ENCODE assay signal across 7 cellular contexts in the genomic region with DNA sequence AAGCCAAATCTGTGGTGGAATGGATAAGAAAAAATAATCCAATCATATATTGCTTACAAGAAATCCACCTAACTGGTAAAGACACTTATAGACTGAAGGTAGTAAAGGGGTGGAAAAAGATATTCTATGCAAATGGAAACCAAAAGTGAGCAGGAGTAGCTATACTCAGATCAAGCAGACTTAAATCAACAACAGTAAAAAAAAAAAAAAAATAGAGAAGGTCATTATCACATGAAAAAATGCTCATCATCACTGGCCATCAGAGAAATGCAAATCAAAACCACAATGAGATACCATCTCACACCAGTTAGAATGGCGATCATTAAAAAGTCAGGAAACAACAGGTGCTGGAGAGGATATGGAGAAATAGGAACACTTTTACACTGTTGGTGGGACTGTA. TPM values are rescaled to one million over a fixed set of nuclear protein-coding genes. Genes with fewer than 3 reads are reported as not detected.
DNase-seq lines count a peak whose midpoint lies in the region; ATAC-seq and TF ChIP-seq lines count a peak whose summit lies in the region.
"Not testable (repeated sequence)": the region's sequence is repeated elsewhere in the genome, so short reads cannot be mapped to it uniquely, and the experiment has no call there.

No MANE protein-coding gene starts in this region.

- not testable (repeated sequence) for H3K9me3 ChIP-seq in KOPT-K1 (ENCODE audit: insufficient read depth, low read length, poor library complexity, severe bottlenecking)

- TF ChIP-seq CTCF in activated CD8-positive, alpha-beta T cell treated with anti-CD3 and anti-CD28 coated beads for 36 hours (IDR thresholded peaks at IDR 0.05) = not testable (repeated sequence)

- CTCF ChIA-PET in activated CD8-positive, alpha-beta T cell treated with anti-CD3 and anti-CD28 coated beads for 36 hours (lab: Charles Lee) = interaction anchor here (1.1 to 4.2 kb wide), 11 partner anchors 11 to 176 kb away, joined by 3 to 25 read pairs (median 6); a partner anchor contains a TSS

- POLR2A ChIA-PET in activated CD8-positive, alpha-beta T cell treated with anti-CD3 and anti-CD28 coated beads for 36 hours (lab: Charles Lee) = interaction anchor here (0.7 to 3.3 kb wide), 4 partner anchors 18 to 320 kb away, joined by 3 to 21 read pairs (median 4); a partner anchor contains a TSS

- not testable (repeated sequence) for H3K27me3 Mint-ChIP-seq in activated CD8-positive, alpha-beta T cell treated with anti-CD3 and anti-CD28 coated beads for 36 hours; activated T-helper 17 cell treated with anti-CD3 and anti-CD28 coated beads, Interleukin-2, amount 50 U/mL, for 72 hours; activated naive CD8-positive, alpha-beta T cell; immature natural killer cell (ENCODE audit: low read depth in 3 of 3); stimulated activated naive CD8-positive, alpha-beta T cell treated with anti-CD3 and anti-CD28 coated beads, Interleukin-15, amount 100 ng/mL, for 72 hours

- intact Hi-C loops in activated CD8-positive, alpha-beta T cell treated with anti-CD3 and anti-CD28 coated beads for 36 hours (cut with micrococcal nuclease) = not testable (repeated sequence)

- not testable (repeated sequence) for H3K36me3 Mint-ChIP-seq in activated CD8-positive, alpha-beta T cell treated with anti-CD3 and anti-CD28 coated beads for 36 hours (ENCODE audit: low read depth); activated T-helper 17 cell treated with anti-CD3 and anti-CD28 coated beads, Interleukin-2, amount 50 U/mL, for 72 hours (ENCODE audit: low read depth); activated naive CD8-positive, alpha-beta T cell; immature natural killer cell

- peaks cover 39% of the 10 kb centered on the region for H3K4me1 Mint-ChIP-seq in activated CD8-positive, alpha-beta T cell treated with anti-CD3 and anti-CD28 coated beads for 36 hours (ENCODE audit: low read depth)
- H3K4me1 Mint-ChIP-seq in activated T-helper 17 cell treated with anti-CD3 and anti-CD28 coated beads, Interleukin-2, amount 50 U/mL, for 72 hours = peaks cover 18% of the 10 kb centered on the region
- H3K4me1 Mint-ChIP-seq in activated naive CD8-positive, alpha-beta T cell (ENCODE audit: low read depth) = peaks cover 29% of the 10 kb centered on the region
- peaks cover 26 to 37% of the 10 kb centered on the region in 2 donors for H3K4me1 Mint-ChIP-seq in immature natural killer cell
- peaks cover 50% of the 10 kb centered on the region for H3K4me1 Mint-ChIP-seq in stimulated activated naive CD8-positive, alpha-beta T cell treated with anti-CD3 and anti-CD28 coated beads, Interleukin-15, amount 100 ng/mL, for 72 hours

- peak overlapping the region; percentile 67 for H3K27ac ChIP-seq in KOPT-K1 (ENCODE audit: low read depth, low read length, poor library complexity, severe bottlenecking)

- peak overlapping the region; percentile 77 for H3K27ac Mint-ChIP-seq in activated CD8-positive, alpha-beta T cell treated with anti-CD3 and anti-CD28 coated beads for 36 hours
- peak overlapping the region; percentile 39 for H3K27ac Mint-ChIP-seq in activated T-helper 17 cell treated with anti-CD3 and anti-CD28 coated beads, Interleukin-2, amount 50 U/mL, for 72 hours
- H3K27ac Mint-ChIP-seq in activated naive CD8-positive, alpha-beta T cell = peak overlapping the region; percentile 81
- peak overlapping the region; percentile 5 to 76 (median 38) for H3K27ac Mint-ChIP-seq in immature natural killer cell
- H3K27ac Mint-ChIP-seq in stimulated activated naive CD8-positive, alpha-beta T cell treated with anti-CD3 and anti-CD28 coated beads, Interleukin-15, amount 100 ng/mL, for 72 hours = peak overlapping the region; percentile 30 to 49

- not testable (repeated sequence) for H3K36me3 ChIP-seq in KOPT-K1 (ENCODE audit: insufficient read depth, low read length)

- DNase-seq in activated CD8-positive, alpha-beta T cell treated with anti-CD3 and anti-CD28 coated beads for 36 hours; immature natural killer cell; stimulated activated naive CD8-positive, alpha-beta T cell treated with anti-CD3 and anti-CD28 coated beads, Interleukin-15, amount 100 ng/mL, for 72 hours: not testable (repeated sequence)

- not testable (repeated sequence) for H3K4me3 Mint-ChIP-seq in activated CD8-positive, alpha-beta T cell treated with anti-CD3 and anti-CD28 coated beads for 36 hours; activated naive CD8-positive, alpha-beta T cell
- peak overlapping the region; percentile 32 for H3K4me3 Mint-ChIP-seq in activated T-helper 17 cell treated with anti-CD3 and anti-CD28 coated beads, Interleukin-2, amount 50 U/mL, for 72 hours
- peak overlapping the region in 1 of 5 donors; percentile 54 for H3K4me3 Mint-ChIP-seq in immature natural killer cell
- peak overlapping the region; percentile 38 to 45 for H3K4me3 Mint-ChIP-seq in stimulated activated naive CD8-positive, alpha-beta T cell treated with anti-CD3 and anti-CD28 coated beads, Interleukin-15, amount 100 ng/mL, for 72 hours

- ATAC-seq in activated CD4-positive, CD25-positive, alpha-beta regulatory T cell treated with anti-CD3 and anti-CD28 coated beads, Interleukin-2, amount 50 U/mL, for 24 hours = peak; percentile 32 to 68
- ATAC-seq in activated CD8-positive, alpha-beta T cell treated with anti-CD3 and anti-CD28 coated beads for 36 hours = peak; percentile 37
- ATAC-seq in activated T-helper 17 cell treated with anti-CD3 and anti-CD28 coated beads, Interleukin-2, amount 50 U/mL, for 72 hours (replicated peaks) = peak; percentile 38
- not testable (repeated sequence) for ATAC-seq in stimulated activated naive CD8-positive, alpha-beta T cell treated with anti-CD3 and anti-CD28 coated beads, Interleukin-15, amount 100 ng/mL, for 72 hours

- not testable (repeated sequence) for H3K9me3 Mint-ChIP-seq in activated CD8-positive, alpha-beta T cell treated with anti-CD3 and anti-CD28 coated beads for 36 hours; activated T-helper 17 cell treated with anti-CD3 and anti-CD28 coated beads, Interleukin-2, amount 50 U/mL, for 72 hours; activated naive CD8-positive, alpha-beta T cell (ENCODE audit: low read depth); immature natural killer cell; stimulated activated naive CD8-positive, alpha-beta T cell treated with anti-CD3 and anti-CD28 coated beads, Interleukin-15, amount 100 ng/mL, for 72 hours

RNA-seq across cellular contexts. Expression of a gene that starts 24.9 kb away (rescaled TPM):
- total RNA-seq in activated CD8-positive, alpha-beta T cell treated with anti-CD3 and anti-CD28 coated beads for 36 hours = 100 to 1,000 TPM; 293 to 305 TPM
- total RNA-seq in activated T-helper 17 cell treated with anti-CD3 and anti-CD28 coated beads, Interleukin-2, amount 50 U/mL, for 72 hours = 100 to 1,000 TPM; 246 to 403 TPM
- 100 to 1,000 TPM in 2 of 3 donors, 10 to 100 TPM in 1; 90.5 to 197 (median 117) TPM for polyA plus RNA-seq in immature natural killer cell
